In genomic region chr17:33968350-33969044, GRCh38 we compare ENCODE assay signal across 9 cellular contexts.
A peak's percentile ranks its signal among the peaks of the same experiment; 100 is the strongest.
DNase-seq lines count a peak whose midpoint lies in the region; ATAC-seq and TF ChIP-seq lines count a peak whose summit lies in the region.
"Had no signal": no experiment of that assay in that cellular context is flagged by ENCODE, and none has a peak within 500 bp of the region (broad histone marks: within the 10 kb centered on the region; RNA-seq: fewer than 3 reads in every experiment).

No MANE protein-coding gene starts in this region.

- DNase-seq in ELF-1 (ENCODE audit: low read depth, low spot score) = peak; percentile 26
- DNase-seq in HT1080 (ENCODE audit: low read depth) = peak; percentile 78
- peak; percentile 51 for DNase-seq in activated naive CD8-positive, alpha-beta T cell treated with anti-CD3 and anti-CD28 coated beads, Interleukin-2, amount 10 ng/mL, durations not matched to agents 7 days and 5 days
- DNase-seq in foreskin keratinocyte = no peak
- no peak for DNase-seq in Caco-2
- no peak for DNase-seq in Karpas-422
- no peak for DNase-seq in NCI-H2107 treated with DMSO at 0.1 percent for 48 hours (lab: John Stamatoyannopoulos, UW; ENCODE audit: unreplicated experiment)

- ATAC-seq in GM19455 (IDR thresholded peaks at IDR 0.05; ENCODE audit: unreplicated experiment) (peak; percentile 56), foreskin keratinocyte (no peak)
- peak; percentile 73 for ATAC-seq in activated naive CD8-positive, alpha-beta T cell treated with anti-CD3 and anti-CD28 coated beads, Interleukin-2, amount 10 ng/mL, durations not matched to agents 7 days and 5 days (ENCODE audit: low read depth)
- ATAC-seq: naive thymus-derived CD8-positive, alpha-beta T cell had no signal

- H3K4me2 ChIP-seq in Karpas-422 (ENCODE audit: low read depth, low read length, poor library complexity, severe bottlenecking) = no peak overlapping the region

- no peaks in the 10 kb centered on the region for H4K20me1 ChIP-seq in Karpas-422 (ENCODE audit: insufficient read depth, low read depth, low read length)

- H3K27ac ChIP-seq in foreskin keratinocyte = no peak overlapping the region
- no peak overlapping the region for H3K27ac ChIP-seq in Karpas-422 (ENCODE audit: low read length)

- H3K27me3 Mint-ChIP-seq in activated naive CD8-positive, alpha-beta T cell treated with anti-CD3 and anti-CD28 coated beads, Interleukin-2, amount 10 ng/mL, durations not matched to agents 7 days and 5 days = peaks cover 13% of the 10 kb centered on the region
- peaks cover 9% of the 10 kb centered on the region for H3K27me3 Mint-ChIP-seq in Caco-2 (ENCODE audit: insufficient read depth, unreplicated experiment)

- no peak overlapping the region for H3K9ac ChIP-seq in Karpas-422 (ENCODE audit: low read length)

- no peaks in the 10 kb centered on the region for H3K36me3 Mint-ChIP-seq in activated naive CD8-positive, alpha-beta T cell treated with anti-CD3 and anti-CD28 coated beads, Interleukin-2, amount 10 ng/mL, durations not matched to agents 7 days and 5 days
- H3K36me3 Mint-ChIP-seq in Caco-2 (ENCODE audit: insufficient read depth, unreplicated experiment) = no peaks in the 10 kb centered on the region
- H3K36me3 Mint-ChIP-seq: naive thymus-derived CD8-positive, alpha-beta T cell had no signal

- H3K9me3 ChIP-seq in Caco-2 = no peaks in the 10 kb centered on the region
- H3K9me3 ChIP-seq in Karpas-422 (ENCODE audit: low read length) = no peaks in the 10 kb centered on the region

- peak overlapping the region; percentile 72 for H3K27ac Mint-ChIP-seq in activated naive CD8-positive, alpha-beta T cell treated with anti-CD3 and anti-CD28 coated beads, Interleukin-2, amount 10 ng/mL, durations not matched to agents 7 days and 5 days
- H3K27ac Mint-ChIP-seq in Caco-2 (ENCODE audit: unreplicated experiment) = no peak overlapping the region

- peaks cover 1% of the 10 kb centered on the region for H3K9me3 Mint-ChIP-seq in activated naive CD8-positive, alpha-beta T cell treated with anti-CD3 and anti-CD28 coated beads, Interleukin-2, amount 10 ng/mL, durations not matched to agents 7 days and 5 days
- no peaks in the 10 kb centered on the region for H3K9me3 Mint-ChIP-seq in Caco-2 (ENCODE audit: unreplicated experiment)
- H3K9me3 Mint-ChIP-seq: naive thymus-derived CD8-positive, alpha-beta T cell had no signal

- H3K9me2 ChIP-seq in Karpas-422 (replicated peaks; ENCODE audit: insufficient read depth, low read length) = no peaks in the 10 kb centered on the region

- H3K27me3 ChIP-seq in foreskin keratinocyte (no peaks in the 10 kb centered on the region), Caco-2 (replicated peaks; ENCODE audit: control insufficient read depth, insufficient read depth, low read length) (no peaks in the 10 kb centered on the region), Karpas-422 (ENCODE audit: low read length) (no peaks in the 10 kb centered on the region)

- BruUV-seq in Caco-2 (replicated peaks; lab: Mats Ljungman, UMichigan) = no TSS peak

- TF ChIP-seq CTCF in foreskin keratinocyte (conservative IDR thresholded peaks at IDR 0.05) (no peak), Caco-2 (IDR thresholded peaks at IDR 0.05; ENCODE audit: insufficient read depth in 1 of 2, low read depth in 1 of 2, low read length in 1 of 2, severe bottlenecking in 1 of 2, unreplicated experiment in 1 of 2) (no peak)

- POLR2A ChIA-PET in activated naive CD8-positive, alpha-beta T cell treated with anti-CD3 and anti-CD28 coated beads, Interleukin-2, amount 10 ng/mL, durations not matched to agents 7 days and 5 days (lab: Charles Lee) = no interaction called here
- POLR2A ChIA-PET in Caco-2 (lab: Charles Lee) = no interaction called here

- no peak overlapping the region for H2AFZ ChIP-seq in Karpas-422 (ENCODE audit: low read length)

- peaks cover 34% of the 10 kb centered on the region for H3K4me1 Mint-ChIP-seq in activated naive CD8-positive, alpha-beta T cell treated with anti-CD3 and anti-CD28 coated beads, Interleukin-2, amount 10 ng/mL, durations not matched to agents 7 days and 5 days
- H3K4me1 Mint-ChIP-seq in Caco-2 (ENCODE audit: low read depth, unreplicated experiment) = no peaks in the 10 kb centered on the region

- no peaks in the 10 kb centered on the region for H3K4me1 ChIP-seq in foreskin keratinocyte
- no peaks in the 10 kb centered on the region for H3K4me1 ChIP-seq in Caco-2
- H3K4me1 ChIP-seq in Karpas-422 (ENCODE audit: low read length) = peaks cover 5% of the 10 kb centered on the region; the same call in 1 of the 2 replicates

- H3K4me3 ChIP-seq in Caco-2 (ENCODE audit: low read depth, low read length) (no peak overlapping the region), Karpas-422 (ENCODE audit: low read length) (no peak overlapping the region)

- H3K4me3 Mint-ChIP-seq in activated naive CD8-positive, alpha-beta T cell treated with anti-CD3 and anti-CD28 coated beads, Interleukin-2, amount 10 ng/mL, durations not matched to agents 7 days and 5 days = peak overlapping the region; percentile 64
- H3K4me3 Mint-ChIP-seq in Caco-2 (ENCODE audit: unreplicated experiment) = no peak overlapping the region

- no peaks in the 10 kb centered on the region for H3K36me3 ChIP-seq in Caco-2 (ENCODE audit: control insufficient read depth, insufficient read depth, low read length)
- no peaks in the 10 kb centered on the region for H3K36me3 ChIP-seq in Karpas-422 (ENCODE audit: insufficient read depth, low read length)

- intact Hi-C loops in Caco-2 (cut with micrococcal nuclease; ENCODE audit: unreplicated experiment) = loop anchor here (10.0 kb wide), 1 partner anchor 176 kb away; no protein-coding TSS in a partner anchor

- CTCF ChIA-PET in Caco-2 (lab: Charles Lee) = no interaction called here

- no peaks in the 10 kb centered on the region for H3K79me2 ChIP-seq in Karpas-422 (ENCODE audit: low read length)

Comparison
In these comparisons a context has a peak if more than half of its experiments do, and no peak if none do; other contexts are left out.
1. DNase-seq: peak in ELF-1 (single experiment), HT1080 (single experiment) and activated naive CD8-positive, alpha-beta T cell treated with anti-CD3 and anti-CD28 coated beads, Interleukin-2, amount 10 ng/mL, durations not matched to agents 7 days and 5 days (single experiment); none in foreskin keratinocyte (0 of 2), Caco-2 (0 of 2), Karpas-422 (single experiment) and NCI-H2107 treated with DMSO at 0.1 percent for 48 hours (single experiment).